ENCODE assay signal across 9 cellular contexts in genomic region chr6:36840471-36841461, GRCh38. TPM values are rescaled to one million over a fixed set of nuclear protein-coding genes. Genes with fewer than 3 reads are reported as not detected.
A peak's percentile ranks its signal among the peaks of the same experiment; 100 is the strongest.
DNase-seq lines count a peak whose midpoint lies in the region; ATAC-seq, FAIRE-seq and TF ChIP-seq lines count a peak whose summit lies in the region.
"Had no signal": no experiment of that assay in that cellular context is flagged by ENCODE, and none has a peak within 500 bp of the region (broad histone marks: within the 10 kb centered on the region; RNA-seq: fewer than 3 reads in every experiment).

No MANE protein-coding gene starts in this region.

- H3K4me1 Mint-ChIP-seq in activated T-cell treated with anti-CD3 and anti-CD28 coated beads, Interleukin-2, amount 50 U/mL, for 24 hours (ENCODE audit: low read depth) = peaks cover 13% of the 10 kb centered on the region

- TF ChIP-seq POLR2A in GM12891 (IDR thresholded peaks at IDR 0.05; ENCODE audit: low read depth, low read length) = no peak
- TF ChIP-seq POLR2A in prostate gland (IDR thresholded peaks at IDR 0.05) = no peak

- 3% methylated on average over 37 of the region's 44 CpGs for WGBS in prostate gland

- no peaks in the 10 kb centered on the region for H3K9me3 Mint-ChIP-seq in activated T-cell treated with anti-CD3 and anti-CD28 coated beads, Interleukin-2, amount 50 U/mL, for 24 hours

- H3K36me3 ChIP-seq in prostate gland (no peaks in the 10 kb centered on the region), HAP-1 (replicated peaks) (no peaks in the 10 kb centered on the region)

- no peak for ATAC-seq in GM18520 (IDR thresholded peaks at IDR 0.05; ENCODE audit: unreplicated experiment)

- no peaks in the 10 kb centered on the region for H3K9me3 ChIP-seq in prostate gland
- no peaks in the 10 kb centered on the region for H3K9me3 ChIP-seq in HAP-1

- no peak overlapping the region for H3K27ac Mint-ChIP-seq in activated T-cell treated with anti-CD3 and anti-CD28 coated beads, Interleukin-2, amount 50 U/mL, for 24 hours

- H3K27me3 ChIP-seq in prostate gland (replicated peaks; ENCODE audit: insufficient read depth) (no peaks in the 10 kb centered on the region), HAP-1 (ENCODE audit: low read depth) (peaks cover 5% of the 10 kb centered on the region; the same call in 1 of the 2 replicates)

- H3K4me1 ChIP-seq in prostate gland (replicated peaks) (peaks cover 9% of the 10 kb centered on the region), HAP-1 (peaks cover 4% of the 10 kb centered on the region)

- H3K36me3 Mint-ChIP-seq in activated T-cell treated with anti-CD3 and anti-CD28 coated beads, Interleukin-2, amount 50 U/mL, for 24 hours (ENCODE audit: low read depth) = no peaks in the 10 kb centered on the region

- H3K4me3 ChIP-seq in fibroblast of the aortic adventitia (ENCODE audit: low read depth, low read length) (peak overlapping the region; percentile 60), prostate gland (peak overlapping the region; percentile 26 to 44), HAP-1 (no peak overlapping the region)

- in situ Hi-C loops in HAP-1 (cut with MboI; ENCODE audit: low sequenced_read_pairs) = no loop called here

- H3K27ac ChIP-seq in prostate gland = peak overlapping the region in 1 of 2 donors; percentile 49

- intact Hi-C loops in prostate gland (cut with DNase I) = loop anchor here (10.0 kb wide), 1 partner anchor 226 kb away; no protein-coding TSS in a partner anchor

- TF ChIP-seq CTCF in fibroblast of the aortic adventitia (IDR thresholded peaks at IDR 0.05; ENCODE audit: insufficient read depth, low read length) (no peak), prostate gland (IDR thresholded peaks at IDR 0.05) (no peak)

- FAIRE-seq in GM12891 (lab: Jason Lieb, UNC) = peak; percentile 5
- FAIRE-seq: endometrium had no signal

- peak overlapping the region; percentile 49 for H3K4me3 Mint-ChIP-seq in activated T-cell treated with anti-CD3 and anti-CD28 coated beads, Interleukin-2, amount 50 U/mL, for 24 hours

- peaks cover 37% of the 10 kb centered on the region for H3K27me3 Mint-ChIP-seq in activated T-cell treated with anti-CD3 and anti-CD28 coated beads, Interleukin-2, amount 50 U/mL, for 24 hours

- DNase-seq in GM12891 (ENCODE audit: insufficient read length, low spot score) = peak; percentile 27
- peak; percentile 51 for DNase-seq in activated T-cell treated with anti-CD3 and anti-CD28 coated beads, Interleukin-2, amount 50 U/mL, for 24 hours
- no peak for DNase-seq in fibroblast of the aortic adventitia (ENCODE audit: low read depth)
- DNase-seq in prostate gland (ENCODE audit: low spot score) = peak; percentile 39
- no peak for DNase-seq in NCI-H1694 treated with DMSO at 0.1 percent for 48 hours (lab: John Stamatoyannopoulos, UW)
- DNase-seq in HAP-1 (ENCODE audit: low spot score in 2 of 2) = no peak
- no peak for DNase-seq in SHP77 treated with DMSO at 0.1 percent for 48 hours (lab: John Stamatoyannopoulos, UW)

TF ChIP-seq in GM12891, 5 proteins besides CTCF, POLR2A, EP300 and RAD21:
- no peak for TF ChIP-seq POU2F2 (IDR thresholded peaks at IDR 0.05; ENCODE audit: low read depth, low read length)
- TF ChIP-seq TAF1 (IDR thresholded peaks at IDR 0.05; ENCODE audit: low read depth, low read length) = no peak
- TF ChIP-seq POLR2AphosphoS5 (IDR thresholded peaks at IDR 0.05; ENCODE audit: low read depth, low read length) = no peak
- no peak for TF ChIP-seq PAX5 (IDR thresholded peaks at IDR 0.05; ENCODE audit: insufficient read depth, low read length, severe bottlenecking)
- no peak for TF ChIP-seq SPI1 (IDR thresholded peaks at IDR 0.05; ENCODE audit: low read depth, low read length)

RNA-seq across cellular contexts. Expression of gene CPNE5, which starts 1.5 kb away (rescaled TPM):
- 12.4 TPM for polyA plus RNA-seq in GM12891 (2012; ENCODE audit: low read depth, missing spikeins)
- total RNA-seq in fibroblast of the aortic adventitia (ENCODE audit: low replicate concordance) (0.16 and 0.18 TPM in 2 replicates), prostate gland (10 to 100 TPM in 1 of 2 donors, 1 to 10 TPM in 1; 3.9 to 64.5 TPM)

RNA-seq across cellular contexts. Expression of gene PPIL1, which starts 33.8 kb away (rescaled TPM):
- 37.2 TPM for polyA plus RNA-seq in GM12891 (2012; ENCODE audit: low read depth, missing spikeins)
- total RNA-seq in fibroblast of the aortic adventitia (ENCODE audit: low replicate concordance) (11.4 and 36.9 TPM in 2 replicates), prostate gland (10 to 100 TPM; 18.7 to 35.9 TPM)

RNA-seq across cellular contexts. Expression of gene C6orf89, which starts 45.0 kb away (rescaled TPM):
- polyA plus RNA-seq in GM12891 (2012; ENCODE audit: low read depth, missing spikeins) = 15.7 TPM
- total RNA-seq in fibroblast of the aortic adventitia (ENCODE audit: low replicate concordance) = 23.8 and 58.2 TPM in 2 replicates
- total RNA-seq in prostate gland = 10 to 100 TPM; 54.9 to 96.9 TPM

Comparison
In these comparisons a context has a peak if more than half of its experiments do, and no peak if none do; other contexts are left out.
1. DNase-seq: peak in GM12891 (single experiment), activated T-cell treated with anti-CD3 and anti-CD28 coated beads, Interleukin-2, amount 50 U/mL, for 24 hours (single experiment) and prostate gland (single experiment); none in fibroblast of the aortic adventitia (single experiment), NCI-H1694 treated with DMSO at 0.1 percent for 48 hours (single experiment), HAP-1 (0 of 2) and SHP77 treated with DMSO at 0.1 percent for 48 hours (single experiment).